In the genomic region with DNA sequence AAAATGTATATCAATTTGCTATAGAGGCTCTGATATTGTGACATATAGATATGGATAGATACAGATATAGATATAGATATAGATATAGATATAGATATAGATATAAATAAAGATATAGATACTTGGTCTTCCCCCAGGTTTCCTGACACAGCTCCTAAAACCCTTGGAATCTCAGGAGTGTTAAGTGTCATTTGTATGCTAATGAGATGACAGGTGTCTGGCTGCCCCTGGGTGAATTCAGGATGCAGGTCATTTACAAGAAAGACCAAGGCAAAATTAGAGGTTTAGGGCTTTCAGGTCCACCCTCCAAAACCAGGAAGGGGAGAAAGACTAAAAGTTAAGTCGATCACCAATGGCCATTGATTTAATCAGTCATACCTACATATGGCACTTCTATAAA, we compare ENCODE assay signal across 27 cellular contexts.
"Had no signal": no experiment of that assay in that cellular context is flagged by ENCODE, and none has a peak within 500 bp of the region (broad histone marks: within the 10 kb centered on the region; RNA-seq: fewer than 3 reads in every experiment).

No MANE protein-coding gene starts in this region.

- H3K4me1 Mint-ChIP-seq: immature natural killer cell; mesothelial cell of epicardium; naive B cell; natural killer cell; nephron progenitor cell; neural progenitor cell; stimulated activated memory B cell treated with anti-CD40 and anti-IgM and Interleukin-4, amounts not matched to agents 10 μg/mL and 1 μg/mL and 100 μg/mL, for 72 hours; stimulated activated naive CD8-positive, alpha-beta T cell treated with anti-CD3 and anti-CD28 coated beads, Interleukin-15, amount 100 ng/mL, for 72 hours had no signal

- H3K27me3 Mint-ChIP-seq: naive B cell; progenitor cell of endocrine pancreas; stimulated activated memory B cell treated with anti-CD40 and anti-IgM and Interleukin-4, amounts not matched to agents 10 μg/mL and 1 μg/mL and 100 μg/mL, for 72 hours; stimulated activated naive CD8-positive, alpha-beta T cell treated with anti-CD3 and anti-CD28 coated beads, Interleukin-15, amount 100 ng/mL, for 72 hours had no signal

- H3K36me3 Mint-ChIP-seq: immature natural killer cell; naive B cell; neural progenitor cell; stimulated activated memory B cell treated with anti-CD40 and anti-IgM and Interleukin-4, amounts not matched to agents 10 μg/mL and 1 μg/mL and 100 μg/mL, for 72 hours had no signal

- H3K27ac Mint-ChIP-seq: immature natural killer cell; mesothelial cell of epicardium; naive B cell; natural killer cell; nephron progenitor cell; neural progenitor cell; progenitor cell of endocrine pancreas; stimulated activated memory B cell treated with anti-CD40 and anti-IgM and Interleukin-4, amounts not matched to agents 10 μg/mL and 1 μg/mL and 100 μg/mL, for 72 hours; stimulated activated naive CD8-positive, alpha-beta T cell treated with anti-CD3 and anti-CD28 coated beads, Interleukin-15, amount 100 ng/mL, for 72 hours had no signal

- DNase-seq: heart right ventricle; immature natural killer cell; kidney; left colon; left lung; lower lobe of right lung; mammary epithelial cell; mesenchymal stem cell; naive B cell; natural killer cell; nephron progenitor cell; occipital lobe; right lobe of liver; stimulated activated CD4-positive, alpha-beta T cell treated with anti-CD3 and anti-CD28 coated beads, Interleukin-1b, Interleukin-23, amount 100 ng/mL, for 48 hours; stimulated activated CD4-positive, alpha-beta T cell treated with anti-CD3 and anti-CD28 coated beads, Interleukin-2, amount 100 ng/mL, for 48 hours; stimulated activated CD4-positive, alpha-beta T cell treated with anti-CD3 and anti-CD28 coated beads, Interleukin-4, amount 100 ng/mL, for 4 hours; stimulated activated CD8-positive, alpha-beta memory T cell treated with anti-CD3 and anti-CD28 coated beads, Interleukin-4, amount 100 ng/mL, for 48 hours; stimulated activated naive CD4-positive, alpha-beta T cell treated with Interleukin-2 at 50 U/mL for 16 hours; stimulated activated naive CD8-positive, alpha-beta T cell treated with anti-CD3 and anti-CD28 coated beads, Interleukin-15, amount 100 ng/mL, for 72 hours; testis; thyroid gland; transverse colon; upper lobe of left lung had no signal

- ATAC-seq: heart right ventricle; left colon; left lung; lower lobe of right lung; natural killer cell; right lobe of liver; stimulated activated memory B cell treated with anti-CD40 and anti-IgM and Interleukin-4, amounts not matched to agents 10 μg/mL and 1 μg/mL and 100 μg/mL, for 72 hours; stimulated activated naive CD8-positive, alpha-beta T cell treated with anti-CD3 and anti-CD28 coated beads, Interleukin-15, amount 100 ng/mL, for 72 hours had no signal

- H3K4me3 Mint-ChIP-seq: immature natural killer cell; mesothelial cell of epicardium; naive B cell; natural killer cell; nephron progenitor cell; neural progenitor cell; stimulated activated memory B cell treated with anti-CD40 and anti-IgM and Interleukin-4, amounts not matched to agents 10 μg/mL and 1 μg/mL and 100 μg/mL, for 72 hours; stimulated activated naive CD8-positive, alpha-beta T cell treated with anti-CD3 and anti-CD28 coated beads, Interleukin-15, amount 100 ng/mL, for 72 hours had no signal
